Comparison of ENCODE assay signal across 14 cellular contexts in genomic region chr14:56202256-56202655, GRCh38.
DNase-seq lines count a peak whose midpoint lies in the region; ATAC-seq and TF ChIP-seq lines count a peak whose summit lies in the region.
"Had no signal": no experiment of that assay in that cellular context is flagged by ENCODE, and none has a peak within 500 bp of the region (broad histone marks: within the 10 kb centered on the region; RNA-seq: fewer than 3 reads in every experiment).

No MANE protein-coding gene starts in this region.

- H3K4me1 ChIP-seq in HEK293 (ENCODE audit: control insufficient read depth, insufficient read depth, low read length) (peaks cover 12% of the 10 kb centered on the region), heart left ventricle (peaks cover 0 to 22% (median 4%) of the 10 kb centered on the region in 12 donors)

- intact Hi-C loops in heart left ventricle (cut with DNase I) = no loop called here

- DNase-seq in GM06990 (ENCODE audit: extremely low read depth, insufficient read length) = peak; percentile 30
- DNase-seq in hippocampal formation (lab: John Stamatoyannopoulos, UW) = no peak
- DNase-seq in RWPE1 (ENCODE audit: low spot score) = no peak
- no peak for DNase-seq in heart left ventricle
- DNase-seq in activated CD4-positive, alpha-beta T cell treated with anti-CD3 and anti-CD28 coated beads for 48 hours = no peak
- DNase-seq: activated CD4-positive, alpha-beta T cell treated with anti-CD3 and anti-CD28 coated beads, Interleukin-2, amount 50 U/mL, for 48 hours; AML-193; immature natural killer cell; mucosa of descending colon; posterior cingulate gyrus; stimulated activated naive CD4-positive, alpha-beta T cell had no signal

- ATAC-seq in GM18909 (IDR thresholded peaks at IDR 0.05; ENCODE audit: poor library complexity, unreplicated experiment) (peak; percentile 48), HG03469 (IDR thresholded peaks at IDR 0.05; ENCODE audit: unreplicated experiment) (peak; percentile 39), heart left ventricle (no peak)
- ATAC-seq: mucosa of descending colon had no signal

- H3K4me3 ChIP-seq in GM06990 (replicated peaks; ENCODE audit: low read depth, low read length) (no peak overlapping the region), HEK293 (ENCODE audit: low read depth, low read length) (no peak overlapping the region), heart left ventricle (no peak overlapping the region)
- H3K4me3 ChIP-seq: mucosa of descending colon had no signal

- TF ChIP-seq CTCF in GM06990 (IDR thresholded peaks at IDR 0.05; ENCODE audit: insufficient read depth, low read length, poor library complexity, severe bottlenecking) = no peak
- TF ChIP-seq CTCF in HEK293 (tag by site-specific recombination; IDR thresholded peaks at IDR 0.05) = no peak
- no peak for TF ChIP-seq CTCF in RWPE1 (conservative IDR thresholded peaks at IDR 0.05; ENCODE audit: low read depth)
- no peak for TF ChIP-seq CTCF in heart left ventricle (IDR thresholded peaks at IDR 0.05)

- H3K27ac ChIP-seq in HEK293 (ENCODE audit: extremely low read depth, low read depth, low read length) = no peak overlapping the region
- H3K27ac ChIP-seq in RWPE1 = no peak overlapping the region
- H3K27ac ChIP-seq in heart left ventricle = no peak overlapping the region

- no peaks in the 10 kb centered on the region for H3K36me3 ChIP-seq in GM06990 (ENCODE audit: control insufficient read depth, insufficient read depth, low read length)
- no peaks in the 10 kb centered on the region for H3K36me3 ChIP-seq in HEK293 (ENCODE audit: control insufficient read depth in 2 of 2, insufficient read depth in 1 of 2, low read length in 2 of 2)
- no peaks in the 10 kb centered on the region for H3K36me3 ChIP-seq in heart left ventricle

- WGBS in heart left ventricle, 4 donors = 46 to 84% (median 78%) methylated on average over 2 of the region's 2 CpGs

- CTCF ChIA-PET in HEK293 (lab: Yijun Ruan, JAX) = interaction anchor here (0.7 to 0.8 kb wide), 2 partner anchors 97 to 333 kb away, joined by 3 to 4 read pairs; no protein-coding TSS in a partner anchor
- CTCF ChIA-PET in RWPE1 (lab: Yijun Ruan, JAX) = no interaction called here

- TF ChIP-seq POLR2A in heart left ventricle (IDR thresholded peaks at IDR 0.05) = no peak

- H3K27me3 ChIP-seq in GM06990 (replicated peaks; ENCODE audit: control insufficient read depth, insufficient read depth, low read length) (no peaks in the 10 kb centered on the region), heart left ventricle (no peaks in the 10 kb centered on the region)

- POLR2A ChIA-PET in HEK293 (lab: Yijun Ruan, JAX) = no interaction called here
- POLR2A ChIA-PET in RWPE1 (lab: Yijun Ruan, JAX; ENCODE audit: low non-redundant PET) = no interaction called here

- H3K9me3 ChIP-seq in HEK293 (ENCODE audit: control insufficient read depth, insufficient read depth, low read depth, low read length) (no peaks in the 10 kb centered on the region), heart left ventricle (no peaks in the 10 kb centered on the region)
- H3K9me3 ChIP-seq: mucosa of descending colon had no signal

TF ChIP-seq in HEK293, 187 proteins besides CTCF, POLR2A, EP300 and RAD21:
- TF ChIP-seq ZNF76 (tag by site-specific recombination; IDR thresholded peaks at IDR 0.05; ENCODE audit: borderline replicate concordance, low read depth) (no peak), ZIC2 (tag by site-specific recombination; IDR thresholded peaks at IDR 0.05) (peak; percentile 61)

Comparison
In these comparisons a context has a peak if more than half of its experiments do, and no peak if none do; other contexts are left out.
1. ATAC-seq: peak in GM18909 (single experiment) and HG03469 (single experiment); none in heart left ventricle (0 of 4).